Comparison of ENCODE assay signal across 15 cellular contexts in genomic region chr11:12469451-12469850, GRCh38.
A peak's percentile ranks its signal among the peaks of the same experiment; 100 is the strongest.
DNase-seq lines count a peak whose midpoint lies in the region; ATAC-seq and TF ChIP-seq lines count a peak whose summit lies in the region.
"Had no signal": no experiment of that assay in that cellular context is flagged by ENCODE, and none has a peak within 500 bp of the region (broad histone marks: within the 10 kb centered on the region; RNA-seq: fewer than 3 reads in every experiment).

No MANE protein-coding gene starts in this region.

- no peak for TF ChIP-seq CTCF in AG04450 (IDR thresholded peaks at IDR 0.05; ENCODE audit: low read depth, low read length)
- TF ChIP-seq CTCF in gastroesophageal sphincter (IDR thresholded peaks at IDR 0.05) = peak in 1 of 4 experiments; percentile 1
- TF ChIP-seq CTCF in psoas muscle (IDR thresholded peaks at IDR 0.05) = no peak

- WGBS in gastroesophageal sphincter (ENCODE audit: low coverage in 1 of 2), 2 donors = 0 to 11% methylated on average over 1 to 3 of the region's 3 CpGs
- WGBS in psoas muscle, 3 donors = 41 to 42% (median 41%) methylated on average over 3 of the region's 3 CpGs

- peaks cover 13% of the 10 kb centered on the region for H3K36me3 ChIP-seq in adipocyte (ENCODE audit: control insufficient read depth, insufficient read depth, low read length, severe bottlenecking)
- H3K36me3 ChIP-seq in gastroesophageal sphincter = peaks cover 0 to 10% of the 10 kb centered on the region in 2 donors
- H3K36me3 ChIP-seq in psoas muscle (ENCODE audit: insufficient read depth in 1 of 2, low read depth in 1 of 2) = no peaks in the 10 kb centered on the region

- TF ChIP-seq POLR2A in gastroesophageal sphincter (IDR thresholded peaks at IDR 0.05) = no peak

- no peaks in the 10 kb centered on the region for H3K27me3 ChIP-seq in AG04450 (ENCODE audit: control insufficient read depth, insufficient read depth, low read length)
- H3K27me3 ChIP-seq in adipocyte (replicated peaks; ENCODE audit: control insufficient read depth, insufficient read depth, low read length) = no peaks in the 10 kb centered on the region
- no peaks in the 10 kb centered on the region for H3K27me3 ChIP-seq in gastroesophageal sphincter
- no peaks in the 10 kb centered on the region for H3K27me3 ChIP-seq in psoas muscle (ENCODE audit: insufficient read depth in 3 of 3, low read length in 2 of 3)

- H3K4me1 ChIP-seq in adipocyte (ENCODE audit: control insufficient read depth, insufficient read depth, low read length) = peaks cover 53% of the 10 kb centered on the region
- H3K4me1 ChIP-seq in gastroesophageal sphincter = peaks cover 19 to 71% (median 20%) of the 10 kb centered on the region in 3 donors
- no peaks in the 10 kb centered on the region for H3K4me1 ChIP-seq in psoas muscle

- peak overlapping the region; percentile 25 for H3K27ac ChIP-seq in AG04450 (ENCODE audit: low read depth, low read length)
- H3K27ac ChIP-seq in gastroesophageal sphincter = peak overlapping the region; percentile 76 to 87 (median 80)
- no peak overlapping the region for H3K27ac ChIP-seq in psoas muscle

- peak overlapping the region; percentile 79 for H3K9ac ChIP-seq in adipocyte (ENCODE audit: low read length)

- POLR2A ChIA-PET in AG04450 (lab: Yijun Ruan, JAX) = no interaction called here

- intact Hi-C loops in psoas muscle (cut with DNase I) = no loop called here

- H3K9me3 ChIP-seq in AG04450 (ENCODE audit: control insufficient read depth, insufficient read depth, low read length) (no peaks in the 10 kb centered on the region), adipocyte (ENCODE audit: control insufficient read depth, low read length) (no peaks in the 10 kb centered on the region), gastroesophageal sphincter (peaks cover 0 to 7% (median 0%) of the 10 kb centered on the region in 3 donors), psoas muscle (peaks cover under 1% of the 10 kb centered on the region)

- peak; percentile 67 for ATAC-seq in gastroesophageal sphincter
- ATAC-seq in psoas muscle = no peak
- ATAC-seq in GM18870 (IDR thresholded peaks at IDR 0.05; ENCODE audit: unreplicated experiment) = no peak
- ATAC-seq: activated naive CD8-positive, alpha-beta T cell treated with anti-CD3 and anti-CD28 coated beads, Interleukin-2, amount 50 U/mL, for 24 hours had no signal

- TF ChIP-seq EP300 in gastroesophageal sphincter (IDR thresholded peaks at IDR 0.05) = no peak

- H3K4me3 ChIP-seq in AG04450 (ENCODE audit: low read depth, low read length) (no peak overlapping the region), adipocyte (ENCODE audit: low read length) (peak overlapping the region; percentile 71), gastroesophageal sphincter (peak overlapping the region; percentile 9 to 10), psoas muscle (no peak overlapping the region)

- DNase-seq in AG04450 (ENCODE audit: low read depth, low spot score) (no peak), adipocyte (ENCODE audit: low read depth) (peak; percentile 51), psoas muscle (peak; percentile 35 to 56), DMS53 (lab: John Stamatoyannopoulos, UW) (no peak), anterior cingulate cortex (lab: John Stamatoyannopoulos, UW) (no peak)
- no peak for DNase-seq in NK-92 treated with Interleukin-12 subunit alpha and Interleukin-12 subunit beta, amount 100 ng/mL, for 24 hours (lab: John Stamatoyannopoulos, UW)
- DNase-seq: ACHN; activated CD4-positive, alpha-beta T cell treated with anti-CD3 and anti-CD28 coated beads, Interleukin-2, amount 50 U/mL, for 4 hours; activated naive CD8-positive, alpha-beta T cell treated with anti-CD3 and anti-CD28 coated beads, Interleukin-2, amount 50 U/mL, for 24 hours; activated T-cell treated with anti-CD3 and anti-CD28 coated beads, Interleukin-2, amount 50 U/mL, for 48 hours; nucleus accumbens; SIG-M5; trophoblast cell had no signal

- CTCF ChIA-PET in AG04450 (lab: Charles Lee) = interaction anchor here (0.9 to 1.2 kb wide), 2 partner anchors 58 to 138 kb away, joined by 3 to 4 read pairs; no protein-coding TSS in a partner anchor

Comparison
In these comparisons a context has a peak if more than half of its experiments do, and no peak if none do; other contexts are left out.
1. DNase-seq: peak in adipocyte (single experiment) and psoas muscle (2 of 2); none in AG04450 (single experiment), DMS53 (single experiment), NK-92 treated with Interleukin-12 subunit alpha and Interleukin-12 subunit beta, amount 100 ng/mL, for 24 hours (single experiment) and anterior cingulate cortex (0 of 58).
2. H3K4me3 ChIP-seq: peak in adipocyte (single experiment) and gastroesophageal sphincter (2 of 2); none in AG04450 (single experiment) and psoas muscle (single experiment).